Comparison of ENCODE assay signal across 28 cellular contexts in the genomic region with DNA sequence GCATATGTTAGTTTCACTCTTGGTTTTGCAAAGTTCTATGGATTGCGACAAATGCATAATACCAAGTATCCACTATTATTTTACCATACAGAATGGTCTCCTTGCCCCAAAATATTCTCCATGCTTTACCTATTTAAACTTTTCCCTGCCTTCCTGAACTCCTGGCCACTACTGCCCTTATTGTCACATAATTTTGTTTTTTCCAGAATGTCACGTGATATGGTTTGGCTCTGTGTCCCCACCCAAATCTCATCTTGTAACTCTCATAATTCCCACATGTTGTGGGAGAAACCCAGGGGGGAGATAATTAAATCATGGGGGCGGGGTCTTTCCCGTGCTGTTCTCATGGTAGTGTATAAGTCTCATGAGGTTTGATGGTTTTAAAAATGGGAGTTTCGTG.
"Had no signal": no experiment of that assay in that cellular context is flagged by ENCODE, and none has a peak within 500 bp of the region (broad histone marks: within the 10 kb centered on the region; RNA-seq: fewer than 3 reads in every experiment).

No MANE protein-coding gene starts in this region.

- DNase-seq: colonic mucosa; cortex of kidney; effector CD8-positive, alpha-beta T cell; effector memory CD8-positive, alpha-beta T cell; endodermal cell; erythroblast; esophagus squamous epithelium; foreskin fibroblast; foreskin melanocyte; gastrocnemius medialis; heart left ventricle; hypothalamus; immature natural killer cell; islet precursor cell; kidney; kidney glomerular epithelial cell; left colon; left ventricle myocardium superior; lower lobe of right lung; mesenchymal stem cell; mucosa of descending colon had no signal

- H3K27ac Mint-ChIP-seq: dendritic cell treated with granulocyte-macrophage colony-stimulating factor and Interleukin-4, amounts not matched to agents 40 ng/mL and 50 ng/mL, for 4 days; effector memory CD8-positive, alpha-beta T cell; endodermal cell; immature natural killer cell; mesothelial cell of epicardium had no signal

- FAIRE-seq: endometrium, kidney had no signal

- H3K4me2 ChIP-seq: hepatocyte had no signal

- H3K4me1 ChIP-seq: colonic mucosa, esophagus squamous epithelium, gastrocnemius medialis, heart left ventricle, lower lobe of right lung had no signal

- H3K27ac ChIP-seq: colonic mucosa, epithelial cell of prostate, esophagus squamous epithelium, gastrocnemius medialis, heart left ventricle, hepatocyte, lower lobe of right lung had no signal

- H3K79me2 ChIP-seq: hepatocyte had no signal

- H3K36me3 Mint-ChIP-seq: immature natural killer cell, mesothelial cell of epicardium had no signal

- ATAC-seq: effector memory CD8-positive, alpha-beta T cell; esophagus mucosa; gastrocnemius medialis; heart left ventricle; left colon; left lobe of liver; left ventricle myocardium superior; lower lobe of right lung; mucosa of descending colon had no signal

- H3K9me3 ChIP-seq: colonic mucosa, esophagus squamous epithelium, gastrocnemius medialis, lower lobe of right lung had no signal

- H3K27me3 Mint-ChIP-seq: dendritic cell treated with granulocyte-macrophage colony-stimulating factor and Interleukin-4, amounts not matched to agents 40 ng/mL and 50 ng/mL, for 4 days; effector memory CD8-positive, alpha-beta T cell had no signal

- H3K4me3 ChIP-seq: colonic mucosa, esophagus squamous epithelium, gastrocnemius medialis, heart left ventricle, hepatocyte, lower lobe of right lung, mucosa of descending colon had no signal

- H3K4me3 Mint-ChIP-seq: dendritic cell treated with granulocyte-macrophage colony-stimulating factor and Interleukin-4, amounts not matched to agents 40 ng/mL and 50 ng/mL, for 4 days; effector memory CD8-positive, alpha-beta T cell; endodermal cell; immature natural killer cell; mesothelial cell of epicardium had no signal

- H2AFZ ChIP-seq: hepatocyte had no signal

- H3K4me1 Mint-ChIP-seq: endodermal cell, immature natural killer cell, mesothelial cell of epicardium had no signal

- H3K36me3 ChIP-seq: colonic mucosa, esophagus squamous epithelium, gastrocnemius medialis, heart left ventricle, lower lobe of right lung had no signal

- H3K27me3 ChIP-seq: colonic mucosa, esophagus squamous epithelium, gastrocnemius medialis, heart left ventricle, hepatocyte had no signal
